In genomic region chr3:150975096-150975991, GRCh38 we compare ENCODE assay signal across 21 cellular contexts. TPM values are rescaled to one million over a fixed set of nuclear protein-coding genes. Genes with fewer than 3 reads are reported as not detected.
"Had no signal": no experiment of that assay in that cellular context is flagged by ENCODE, and none has a peak within 500 bp of the region (broad histone marks: within the 10 kb centered on the region; RNA-seq: fewer than 3 reads in every experiment).

No MANE protein-coding gene starts in this region.

- H3K36me3 Mint-ChIP-seq: mesothelial cell of epicardium; stimulated activated memory B cell treated with anti-CD40 and anti-IgM and Interleukin-4, amounts not matched to agents 10 μg/mL and 1 μg/mL and 100 μg/mL, for 72 hours had no signal

- ATAC-seq: gastroesophageal sphincter; heart right ventricle; left colon; lower lobe of right lung; psoas muscle; right lobe of liver; stimulated activated memory B cell treated with anti-CD40 and anti-IgM and Interleukin-4, amounts not matched to agents 10 μg/mL and 1 μg/mL and 100 μg/mL, for 72 hours had no signal

- H3K4me1 Mint-ChIP-seq: stimulated activated memory B cell treated with anti-CD40 and anti-IgM and Interleukin-4, amounts not matched to agents 10 μg/mL and 1 μg/mL and 100 μg/mL, for 72 hours had no signal

- H3K27ac Mint-ChIP-seq: activated T-helper 1 cell treated with anti-CD3 and anti-CD28 coated beads, Interleukin-12 subunit alpha, Interleukin-12 subunit beta, Interleukin-2, Interleukin-4 antibody, amounts not matched to agents 30 ng/mL and 10 ng/mL and 1 ng/mL, durations not matched to agents 14 hours and 24 hours and 36 hours; mesothelial cell of epicardium; nephron progenitor cell; stimulated activated memory B cell treated with anti-CD40 and anti-IgM and Interleukin-4, amounts not matched to agents 10 μg/mL and 1 μg/mL and 100 μg/mL, for 72 hours; T-helper 2 cell treated with Interferon-gamma antibody and Interleukin-4, amounts not matched to agents 5 μg/mL and 100 μg/mL, for 36 hours had no signal

- H3K9me3 ChIP-seq: adrenal gland, gastroesophageal sphincter, heart right ventricle, lower lobe of right lung, psoas muscle, right lobe of liver, transverse colon had no signal

- H3K4me3 Mint-ChIP-seq: activated T-helper 1 cell treated with anti-CD3 and anti-CD28 coated beads, Interleukin-12 subunit alpha, Interleukin-12 subunit beta, Interleukin-2, Interleukin-4 antibody, amounts not matched to agents 30 ng/mL and 10 ng/mL and 1 ng/mL, durations not matched to agents 14 hours and 24 hours and 36 hours; mesothelial cell of epicardium; nephron progenitor cell; stimulated activated memory B cell treated with anti-CD40 and anti-IgM and Interleukin-4, amounts not matched to agents 10 μg/mL and 1 μg/mL and 100 μg/mL, for 72 hours; T-helper 2 cell treated with Interferon-gamma antibody and Interleukin-4, amounts not matched to agents 5 μg/mL and 100 μg/mL, for 36 hours had no signal

- H3K36me3 ChIP-seq: adrenal gland, cardiac muscle cell, gastroesophageal sphincter, heart right ventricle, lower lobe of right lung, right lobe of liver, transverse colon had no signal

- H3K9me3 Mint-ChIP-seq: activated T-helper 1 cell treated with anti-CD3 and anti-CD28 coated beads, Interleukin-12 subunit alpha, Interleukin-12 subunit beta, Interleukin-2, Interleukin-4 antibody, amounts not matched to agents 30 ng/mL and 10 ng/mL and 1 ng/mL, durations not matched to agents 14 hours and 24 hours and 36 hours; mesothelial cell of epicardium; nephron progenitor cell; stimulated activated memory B cell treated with anti-CD40 and anti-IgM and Interleukin-4, amounts not matched to agents 10 μg/mL and 1 μg/mL and 100 μg/mL, for 72 hours; T-helper 2 cell treated with Interferon-gamma antibody and Interleukin-4, amounts not matched to agents 5 μg/mL and 100 μg/mL, for 36 hours had no signal

- DNase-seq: activated CD4-positive, alpha-beta T cell treated with anti-CD3 and anti-CD28 coated beads, Interleukin-2, amount 50 U/mL, for 4 hours; activated CD4-positive, CD25-positive, alpha-beta regulatory T cell; activated naive CD4-positive, alpha-beta T cell; adrenal gland; heart right ventricle; left colon; lower lobe of right lung; nephron progenitor cell; psoas muscle; right lobe of liver; SW 1271; transverse colon had no signal

- H3K4me1 ChIP-seq: gastroesophageal sphincter, heart right ventricle, lower lobe of right lung, psoas muscle, right lobe of liver, transverse colon had no signal

- H3K4me3 ChIP-seq: adrenal gland, cardiac muscle cell, gastroesophageal sphincter, heart right ventricle, lower lobe of right lung, psoas muscle, right lobe of liver, smooth muscle cell, transverse colon had no signal

- H3K27me3 ChIP-seq: adrenal gland, cardiac muscle cell, gastroesophageal sphincter, right lobe of liver, transverse colon had no signal

RNA-seq across cellular contexts. Expression of gene CLRN1, which starts 2.8 kb away (rescaled TPM):
- total RNA-seq: activated T-helper 1 cell treated with anti-CD3 and anti-CD28 coated beads, Interleukin-12 subunit alpha, Interleukin-12 subunit beta, Interleukin-2, Interleukin-4 antibody, amounts not matched to agents 30 ng/mL and 10 ng/mL and 1 ng/mL, durations not matched to agents 14 hours and 24 hours and 36 hours; cardiac muscle cell; gastroesophageal sphincter; heart right ventricle; left colon; lower lobe of right lung; mesothelial cell of epicardium; osteoblast; psoas muscle; right lobe of liver; smooth muscle cell had no signal
- polyA plus RNA-seq: cardiac muscle cell, esophagus, heart right ventricle, psoas muscle, smooth muscle cell had no signal
